In genomic region chr1:169484107-169484506, GRCh38 we compare ENCODE assay signal across 8 cellular contexts. TPM values are rescaled to one million over a fixed set of nuclear protein-coding genes. Genes with fewer than 3 reads are reported as not detected.
DNase-seq lines count a peak whose midpoint lies in the region; ATAC-seq and TF ChIP-seq lines count a peak whose summit lies in the region.

No MANE protein-coding gene starts in this region.

- H3K4me3 ChIP-seq in right atrium auricular region (peak overlapping the region; percentile 83 to 91), adipocyte (ENCODE audit: low read length) (peak overlapping the region; percentile 92), lower lobe of right lung (peak overlapping the region; percentile 83), aorta (ENCODE audit: low read length in 2 of 2) (peak overlapping the region; percentile 41 to 46)

- intact Hi-C loops in Right ventricle myocardium inferior (cut with DNase I) (loop anchor here (10.0 kb wide), 1 partner anchor 379 kb away; the partner anchor contains the start of gene ATP1B1), lower lobe of right lung (cut with DNase I) (no loop called here), aorta (cut with DNase I) (no loop called here), posterior vena cava (cut with DNase I) (no loop called here)

- H3K36me3 ChIP-seq in right atrium auricular region: no peaks in the 10 kb centered on the region
- H3K36me3 ChIP-seq in adipocyte (ENCODE audit: control insufficient read depth, insufficient read depth, low read length, severe bottlenecking): no peaks in the 10 kb centered on the region
- no peaks in the 10 kb centered on the region for H3K36me3 ChIP-seq in lower lobe of right lung
- H3K36me3 ChIP-seq in aorta (ENCODE audit: control insufficient read depth in 1 of 2, insufficient read depth in 2 of 2, low read length in 1 of 2): no peaks in the 10 kb centered on the region

- DNase-seq in right atrium auricular region (ENCODE audit: low spot score) (no peak), Right ventricle myocardium inferior (ENCODE audit: missing footprints) (no peak), adipocyte (ENCODE audit: low read depth) (no peak), lower lobe of right lung (no peak), aorta (no peak), posterior vena cava (ENCODE audit: low spot score) (no peak), NCI-H774 (lab: John Stamatoyannopoulos, UW) (no peak)

- WGBS in aorta, 2 donors: 93 to 94% methylated on average over 4 of the region's 4 CpGs

- no peak for TF ChIP-seq CTCF in right atrium auricular region (IDR thresholded peaks at IDR 0.05)
- no peak for TF ChIP-seq CTCF in lower lobe of right lung (IDR thresholded peaks at IDR 0.05)

- H3K9me3 ChIP-seq in right atrium auricular region (no peaks in the 10 kb centered on the region), adipocyte (ENCODE audit: control insufficient read depth, low read length) (no peaks in the 10 kb centered on the region), lower lobe of right lung (no peaks in the 10 kb centered on the region), aorta (ENCODE audit: control insufficient read depth, low read length) (no peaks in the 10 kb centered on the region)

- no peaks in the 10 kb centered on the region for H3K27me3 ChIP-seq in right atrium auricular region
- H3K27me3 ChIP-seq in adipocyte (replicated peaks; ENCODE audit: control insufficient read depth, insufficient read depth, low read length): no peaks in the 10 kb centered on the region
- no peaks in the 10 kb centered on the region for H3K27me3 ChIP-seq in lower lobe of right lung (ENCODE audit: low read depth)
- no peaks in the 10 kb centered on the region for H3K27me3 ChIP-seq in aorta (ENCODE audit: control insufficient read depth in 1 of 2, insufficient read depth in 2 of 2, low read length in 1 of 2)

- ATAC-seq in Right ventricle myocardium inferior (no peak), lower lobe of right lung (peak; percentile 2 to 34), aorta (ENCODE audit: low FRiP score) (no peak), HG03565 (IDR thresholded peaks at IDR 0.05; ENCODE audit: unreplicated experiment) (no peak)

- H3K27ac ChIP-seq in right atrium auricular region: peak overlapping the region; percentile 100
- peak overlapping the region; percentile 100 for H3K27ac ChIP-seq in lower lobe of right lung
- no peak overlapping the region for H3K27ac ChIP-seq in aorta (ENCODE audit: low read depth in 1 of 2, low read length in 2 of 2)

- H3K4me1 ChIP-seq in right atrium auricular region (peaks cover 0 to 42% of the 10 kb centered on the region in 2 donors), adipocyte (ENCODE audit: control insufficient read depth, insufficient read depth, low read length) (peaks cover 63% of the 10 kb centered on the region), lower lobe of right lung (peaks cover 32% of the 10 kb centered on the region), aorta (ENCODE audit: control insufficient read depth in 1 of 2, insufficient read depth in 2 of 2, low read length in 2 of 2) (peaks cover 3 to 4% of the 10 kb centered on the region in 2 donors)

- peak overlapping the region; percentile 96 for H3K9ac ChIP-seq in adipocyte (ENCODE audit: low read length)

RNA-seq across cellular contexts. Expression of gene SLC19A2, which starts 1.6 kb away (rescaled TPM):
- 10 to 100 TPM; 23.5 to 24.1 TPM for total RNA-seq in right atrium auricular region
- 16.5 TPM for total RNA-seq in Right ventricle myocardium inferior
- 11.1 TPM for total RNA-seq in lower lobe of right lung
- total RNA-seq in aorta: 10 to 100 TPM in 1 of 2 donors, 1 to 10 TPM in 1; 8.7 to 26.9 TPM
- polyA plus RNA-seq in aorta: 1 to 10 TPM; 3.5 to 8.1 TPM
- 10 to 100 TPM; 22.1 to 40.6 TPM for total RNA-seq in posterior vena cava

RNA-seq across cellular contexts. Expression of gene CCDC181, which starts 56.8 kb away (rescaled TPM):
- total RNA-seq in right atrium auricular region (1 to 10 TPM in 1 of 2 donors, under 1 TPM in 1; 0.37 to 1.9 TPM), Right ventricle myocardium inferior (0.65 TPM), lower lobe of right lung (1.4 TPM), aorta (under 1 TPM; 0.48 to 0.97 TPM), posterior vena cava (under 1 TPM; 0.51 to 0.95 TPM)
- polyA plus RNA-seq in aorta: 1 to 10 TPM; 1.6 to 3.9 TPM

Comparison
In these comparisons a context has a peak if more than half of its experiments do, and no peak if none do; other contexts are left out.
1. H3K27ac ChIP-seq: peak in right atrium auricular region (2 of 2) and lower lobe of right lung (single experiment); none in aorta (0 of 2).
2. ATAC-seq: peak in lower lobe of right lung (2 of 2); none in Right ventricle myocardium inferior (single experiment), aorta (single experiment) and HG03565 (single experiment).
3. Peak in every context shown above with its lines, with median percentiles within 50 percentile points of each other: H3K4me3 ChIP-seq.